8 cellular contexts compared by ENCODE assay signal in genomic region chr10:110049875-110050591, GRCh38. TPM values are rescaled to one million over a fixed set of nuclear protein-coding genes. Genes with fewer than 3 reads are reported as not detected.
DNase-seq lines count a peak whose midpoint lies in the region; ATAC-seq and TF ChIP-seq lines count a peak whose summit lies in the region.
"Not testable (repeated sequence)": the region's sequence is repeated elsewhere in the genome, so short reads cannot be mapped to it uniquely, and the experiment has no call there.

No MANE protein-coding gene starts in this region.

- H3K4me1 Mint-ChIP-seq in CD4-positive, alpha-beta T cell (ENCODE audit: low read depth), result peaks cover 68% of the 10 kb centered on the region
- H3K4me1 Mint-ChIP-seq in activated CD4-positive, alpha-beta T cell treated with anti-CD3 and anti-CD28 coated beads for 36 hours, result peaks cover 51% of the 10 kb centered on the region
- peaks cover 76% of the 10 kb centered on the region for H3K4me1 Mint-ChIP-seq in activated T-cell treated with anti-CD3 and anti-CD28 coated beads, Interleukin-2, amount 50 U/mL, for 24 hours (ENCODE audit: low read depth)
- H3K4me1 Mint-ChIP-seq in activated naive CD4-positive, alpha-beta T cell treated with anti-CD3 and anti-CD28 coated beads for 36 hours (ENCODE audit: low read depth), result peaks cover 72% of the 10 kb centered on the region
- peaks cover 62% of the 10 kb centered on the region for H3K4me1 Mint-ChIP-seq in activated naive CD8-positive, alpha-beta T cell treated with anti-CD3 and anti-CD28 coated beads, Interleukin-2, amount 50 U/mL, for 24 hours
- peaks cover 46 to 48% of the 10 kb centered on the region in 2 donors for H3K4me1 Mint-ChIP-seq in natural killer cell
- peaks cover 47% of the 10 kb centered on the region for H3K4me1 Mint-ChIP-seq in stimulated activated effector memory CD8-positive, alpha-beta T cell treated with anti-CD3 and anti-CD28 coated beads, Interleukin-12 subunit alpha, Interleukin-12 subunit beta, amount 100 ng/mL, for 72 hours

- CTCF ChIA-PET in CD4-positive, alpha-beta T cell (lab: Charles Lee), result interaction anchor here (1.1 kb wide), 1 partner anchor 23 kb away, joined by 4 read pairs; no protein-coding TSS in a partner anchor
- CTCF ChIA-PET in activated CD4-positive, alpha-beta T cell treated with anti-CD3 and anti-CD28 coated beads for 36 hours (lab: Charles Lee), result interaction anchor here (1.5 kb wide), 1 partner anchor 36 kb away, joined by 3 read pairs; no protein-coding TSS in a partner anchor
- CTCF ChIA-PET in activated naive CD4-positive, alpha-beta T cell treated with anti-CD3 and anti-CD28 coated beads for 36 hours (lab: Charles Lee), result interaction anchor here (0.9 kb wide), 1 partner anchor 14 kb away, joined by 3 read pairs; no protein-coding TSS in a partner anchor

- H3K27me3 ChIP-seq in CD4-positive, alpha-beta T cell (ENCODE audit: control insufficient read depth, insufficient read depth, low read length); liver (ENCODE audit: control insufficient read depth in 4 of 4, insufficient read depth in 4 of 4, low read length in 3 of 4): not testable (repeated sequence)

- H3K27ac ChIP-seq in CD4-positive, alpha-beta T cell (ENCODE audit: low read depth, low read length); liver (ENCODE audit: low read depth in 1 of 2, low read length in 2 of 2): not testable (repeated sequence)

- H3K36me3 ChIP-seq in liver (ENCODE audit: control insufficient read depth in 4 of 4, insufficient read depth in 3 of 4, low read depth in 1 of 4, low read length in 3 of 4), result not testable (repeated sequence)

- not testable (repeated sequence) for H3K27me3 Mint-ChIP-seq in CD4-positive, alpha-beta T cell; activated CD4-positive, alpha-beta T cell treated with anti-CD3 and anti-CD28 coated beads for 36 hours; activated T-cell treated with anti-CD3 and anti-CD28 coated beads, Interleukin-2, amount 50 U/mL, for 24 hours; activated naive CD4-positive, alpha-beta T cell treated with anti-CD3 and anti-CD28 coated beads for 36 hours (ENCODE audit: low read depth); activated naive CD8-positive, alpha-beta T cell treated with anti-CD3 and anti-CD28 coated beads, Interleukin-2, amount 50 U/mL, for 24 hours; natural killer cell (ENCODE audit: low read depth in 2 of 2)

- H3K4me3 ChIP-seq in liver (ENCODE audit: low read depth in 1 of 3, low read length in 3 of 3), result not testable (repeated sequence)

- not testable (repeated sequence) for H3K4me1 ChIP-seq in liver (ENCODE audit: control insufficient read depth in 4 of 4, insufficient read depth in 4 of 4, low read length in 3 of 4)

- not testable (repeated sequence) for H3K9me3 Mint-ChIP-seq in CD4-positive, alpha-beta T cell; natural killer cell; stimulated activated effector memory CD8-positive, alpha-beta T cell treated with anti-CD3 and anti-CD28 coated beads, Interleukin-12 subunit alpha, Interleukin-12 subunit beta, amount 100 ng/mL, for 72 hours
- H3K9me3 Mint-ChIP-seq in activated CD4-positive, alpha-beta T cell treated with anti-CD3 and anti-CD28 coated beads for 36 hours (ENCODE audit: low read depth), result peaks cover 24% of the 10 kb centered on the region
- H3K9me3 Mint-ChIP-seq in activated T-cell treated with anti-CD3 and anti-CD28 coated beads, Interleukin-2, amount 50 U/mL, for 24 hours, result peaks cover 21% of the 10 kb centered on the region
- peaks cover 29% of the 10 kb centered on the region for H3K9me3 Mint-ChIP-seq in activated naive CD4-positive, alpha-beta T cell treated with anti-CD3 and anti-CD28 coated beads for 36 hours
- H3K9me3 Mint-ChIP-seq in activated naive CD8-positive, alpha-beta T cell treated with anti-CD3 and anti-CD28 coated beads, Interleukin-2, amount 50 U/mL, for 24 hours, result peaks cover 36% of the 10 kb centered on the region

- not testable (repeated sequence) for DNase-seq in CD4-positive, alpha-beta T cell; activated T-cell treated with anti-CD3 and anti-CD28 coated beads, Interleukin-2, amount 50 U/mL, for 24 hours; activated naive CD8-positive, alpha-beta T cell treated with anti-CD3 and anti-CD28 coated beads, Interleukin-2, amount 50 U/mL, for 24 hours; natural killer cell; stimulated activated effector memory CD8-positive, alpha-beta T cell treated with anti-CD3 and anti-CD28 coated beads, Interleukin-12 subunit alpha, Interleukin-12 subunit beta, amount 100 ng/mL, for 72 hours (ENCODE audit: low spot score in 2 of 2)
- DNase-seq in activated CD4-positive, alpha-beta T cell treated with anti-CD3 and anti-CD28 coated beads for 36 hours, result peak; percentile 33
- peak; percentile 30 for DNase-seq in activated naive CD4-positive, alpha-beta T cell treated with anti-CD3 and anti-CD28 coated beads for 36 hours

- TF ChIP-seq RAD21 in liver (IDR thresholded peaks at IDR 0.05), result not testable (repeated sequence)

- H3K27ac Mint-ChIP-seq in CD4-positive, alpha-beta T cell, result peak overlapping the region; percentile 10
- peak overlapping the region; percentile 20 for H3K27ac Mint-ChIP-seq in activated CD4-positive, alpha-beta T cell treated with anti-CD3 and anti-CD28 coated beads for 36 hours
- H3K27ac Mint-ChIP-seq in activated T-cell treated with anti-CD3 and anti-CD28 coated beads, Interleukin-2, amount 50 U/mL, for 24 hours, result peak overlapping the region; percentile 57
- H3K27ac Mint-ChIP-seq in activated naive CD4-positive, alpha-beta T cell treated with anti-CD3 and anti-CD28 coated beads for 36 hours, result peak overlapping the region; percentile 82
- H3K27ac Mint-ChIP-seq in activated naive CD8-positive, alpha-beta T cell treated with anti-CD3 and anti-CD28 coated beads, Interleukin-2, amount 50 U/mL, for 24 hours, result peak overlapping the region; percentile 27
- peak overlapping the region; percentile 9 to 18 for H3K27ac Mint-ChIP-seq in natural killer cell
- H3K27ac Mint-ChIP-seq in stimulated activated effector memory CD8-positive, alpha-beta T cell treated with anti-CD3 and anti-CD28 coated beads, Interleukin-12 subunit alpha, Interleukin-12 subunit beta, amount 100 ng/mL, for 72 hours, result not testable (repeated sequence)

- POLR2A ChIA-PET in CD4-positive, alpha-beta T cell (lab: Charles Lee), result interaction anchor here (1.0 kb wide), 1 partner anchor 15 kb away, joined by 3 read pairs; no protein-coding TSS in a partner anchor
- POLR2A ChIA-PET in activated CD4-positive, alpha-beta T cell treated with anti-CD3 and anti-CD28 coated beads for 36 hours (lab: Charles Lee), result interaction anchor here (0.6 kb wide), 1 partner anchor 66 kb away, joined by 3 read pairs; no protein-coding TSS in a partner anchor

- H3K9ac ChIP-seq in liver (ENCODE audit: low read depth in 1 of 2, low read length in 2 of 2), result not testable (repeated sequence)

- not testable (repeated sequence) for H3K4me3 Mint-ChIP-seq in CD4-positive, alpha-beta T cell; activated CD4-positive, alpha-beta T cell treated with anti-CD3 and anti-CD28 coated beads for 36 hours; activated T-cell treated with anti-CD3 and anti-CD28 coated beads, Interleukin-2, amount 50 U/mL, for 24 hours; activated naive CD4-positive, alpha-beta T cell treated with anti-CD3 and anti-CD28 coated beads for 36 hours; activated naive CD8-positive, alpha-beta T cell treated with anti-CD3 and anti-CD28 coated beads, Interleukin-2, amount 50 U/mL, for 24 hours; natural killer cell; stimulated activated effector memory CD8-positive, alpha-beta T cell treated with anti-CD3 and anti-CD28 coated beads, Interleukin-12 subunit alpha, Interleukin-12 subunit beta, amount 100 ng/mL, for 72 hours

- TF ChIP-seq CTCF in CD4-positive, alpha-beta T cell (IDR thresholded peaks at IDR 0.05); liver (IDR thresholded peaks at IDR 0.05; ENCODE audit: low read depth, low read length, missing input control); natural killer cell (IDR thresholded peaks at IDR 0.05): not testable (repeated sequence)

- H3K36me3 Mint-ChIP-seq in CD4-positive, alpha-beta T cell (ENCODE audit: low read depth), result peaks cover 50% of the 10 kb centered on the region
- H3K36me3 Mint-ChIP-seq in activated CD4-positive, alpha-beta T cell treated with anti-CD3 and anti-CD28 coated beads for 36 hours (ENCODE audit: low read depth), result peaks cover 40% of the 10 kb centered on the region
- H3K36me3 Mint-ChIP-seq in activated T-cell treated with anti-CD3 and anti-CD28 coated beads, Interleukin-2, amount 50 U/mL, for 24 hours (ENCODE audit: low read depth), result peaks cover 44% of the 10 kb centered on the region
- peaks cover 30% of the 10 kb centered on the region for H3K36me3 Mint-ChIP-seq in activated naive CD4-positive, alpha-beta T cell treated with anti-CD3 and anti-CD28 coated beads for 36 hours (ENCODE audit: low read depth)
- H3K36me3 Mint-ChIP-seq in activated naive CD8-positive, alpha-beta T cell treated with anti-CD3 and anti-CD28 coated beads, Interleukin-2, amount 50 U/mL, for 24 hours (ENCODE audit: low read depth), result peaks cover 37% of the 10 kb centered on the region
- H3K36me3 Mint-ChIP-seq in natural killer cell; stimulated activated effector memory CD8-positive, alpha-beta T cell treated with anti-CD3 and anti-CD28 coated beads, Interleukin-12 subunit alpha, Interleukin-12 subunit beta, amount 100 ng/mL, for 72 hours: not testable (repeated sequence)

- ATAC-seq in CD4-positive, alpha-beta T cell (ENCODE audit: poor library complexity); natural killer cell: not testable (repeated sequence)
- peak; percentile 40 for ATAC-seq in activated CD4-positive, alpha-beta T cell treated with anti-CD3 and anti-CD28 coated beads for 36 hours
- peak; percentile 20 for ATAC-seq in activated naive CD8-positive, alpha-beta T cell treated with anti-CD3 and anti-CD28 coated beads, Interleukin-2, amount 50 U/mL, for 24 hours
- peak; percentile 31 for ATAC-seq in stimulated activated effector memory CD8-positive, alpha-beta T cell treated with anti-CD3 and anti-CD28 coated beads, Interleukin-12 subunit alpha, Interleukin-12 subunit beta, amount 100 ng/mL, for 72 hours

- 87% methylated on average over 7 of the region's 8 CpGs for WGBS in liver

- intact Hi-C loops in CD4-positive, alpha-beta T cell (cut with DNase I, micrococcal nuclease); activated naive CD4-positive, alpha-beta T cell treated with anti-CD3 and anti-CD28 coated beads for 36 hours (cut with micrococcal nuclease); natural killer cell (cut with micrococcal nuclease): not testable (repeated sequence)
- intact Hi-C loops in activated CD4-positive, alpha-beta T cell treated with anti-CD3 and anti-CD28 coated beads for 36 hours (cut with DNase I, micrococcal nuclease), result loop anchor here in 1 of 2 experiments (5.0 kb wide), 1 partner anchor 38 kb away; no protein-coding TSS in a partner anchor

- peaks cover 10% of the 10 kb centered on the region for H3K9me3 ChIP-seq in CD4-positive, alpha-beta T cell (ENCODE audit: control insufficient read depth, low read length)
- not testable (repeated sequence) for H3K9me3 ChIP-seq in liver (ENCODE audit: control insufficient read depth in 4 of 4, low read length in 3 of 4)

RNA-seq across cellular contexts. Expression of gene ADD3, which starts 42.2 kb away (rescaled TPM):
- 100 to 1,000 TPM; 273 to 302 TPM for total RNA-seq in CD4-positive, alpha-beta T cell
- 100 to 1,000 TPM in 1 of 2 experiments, 10 to 100 TPM in 1; 72.5 to 101 TPM for total RNA-seq in activated CD4-positive, alpha-beta T cell treated with anti-CD3 and anti-CD28 coated beads for 36 hours
- total RNA-seq in activated naive CD4-positive, alpha-beta T cell treated with anti-CD3 and anti-CD28 coated beads for 36 hours, result 10 to 100 TPM; 85.2 to 85.8 TPM
- total RNA-seq in liver (10 to 100 TPM; 24.5 to 55.9 TPM), natural killer cell (100 to 1,000 TPM; 341 to 437 (median 344) TPM)
- polyA plus RNA-seq in liver, result 10 to 100 TPM; 15.4 to 21.1 TPM
